In the genomic region with DNA sequence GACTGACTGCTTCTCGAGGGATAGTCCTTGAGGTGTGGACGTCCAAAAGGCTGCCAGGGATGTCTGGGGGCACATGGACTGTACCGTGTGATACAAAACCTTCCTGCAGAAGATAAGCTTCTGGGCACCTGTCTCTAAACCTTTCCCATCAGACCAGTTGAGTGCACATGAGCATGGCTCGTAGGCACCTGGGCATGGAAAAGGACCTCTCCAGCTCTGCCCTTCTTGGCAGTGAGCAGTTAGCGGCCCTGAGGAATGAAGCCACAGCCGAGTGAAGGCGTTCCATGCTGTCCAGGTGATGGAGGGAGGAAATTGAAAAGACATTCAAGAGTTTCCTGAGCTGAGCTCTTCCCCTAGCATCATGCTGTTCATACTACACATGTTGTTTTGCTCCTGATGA, we compare ENCODE assay signal across 17 cellular contexts.
"Had no signal": no experiment of that assay in that cellular context is flagged by ENCODE, and none has a peak within 500 bp of the region (broad histone marks: within the 10 kb centered on the region; RNA-seq: fewer than 3 reads in every experiment).

No MANE protein-coding gene starts in this region.

- H3K9ac ChIP-seq: SK-N-SH had no signal

- H3K4me1 Mint-ChIP-seq: T-cell had no signal

- H3K9me3 ChIP-seq: SK-N-SH had no signal

- H3K9me3 Mint-ChIP-seq: T-helper 1 cell treated with Interleukin-12 subunit alpha and Interleukin-12 subunit beta and Interleukin-4 antibody, amounts not matched to agents 30 μg/mL and 1 μg/mL, for 36 hours had no signal

- H3K4me2 ChIP-seq: SK-N-SH had no signal

- DNase-seq: Kasumi-1; KBM-7; MM.1S; NCI-H1436; NCI-H187; NCI-H2107; NCI-H2227 treated with DMSO at 0.1 percent for 48 hours; NCI-H748 treated with DMSO at 0.1 percent for 48 hours; NK-92 treated with Interleukin-12 subunit alpha and Interleukin-12 subunit beta, amount 100 ng/mL, for 24 hours; PC-3; SHP77; SK-N-SH; SW 1271; T-cell had no signal

- H3K36me3 Mint-ChIP-seq: T-cell had no signal

- H3K27ac Mint-ChIP-seq: T-cell; T-helper 1 cell treated with Interleukin-12 subunit alpha and Interleukin-12 subunit beta and Interleukin-4 antibody, amounts not matched to agents 30 μg/mL and 1 μg/mL, for 36 hours had no signal

- ATAC-seq: Panc1, PC-3, T-cell had no signal

- H3K27ac ChIP-seq: RWPE1 had no signal

- H3K4me3 Mint-ChIP-seq: T-cell; T-helper 1 cell treated with Interleukin-12 subunit alpha and Interleukin-12 subunit beta and Interleukin-4 antibody, amounts not matched to agents 30 μg/mL and 1 μg/mL, for 36 hours had no signal

- H3K9me2 ChIP-seq: SK-N-SH had no signal
